In the genomic region with DNA sequence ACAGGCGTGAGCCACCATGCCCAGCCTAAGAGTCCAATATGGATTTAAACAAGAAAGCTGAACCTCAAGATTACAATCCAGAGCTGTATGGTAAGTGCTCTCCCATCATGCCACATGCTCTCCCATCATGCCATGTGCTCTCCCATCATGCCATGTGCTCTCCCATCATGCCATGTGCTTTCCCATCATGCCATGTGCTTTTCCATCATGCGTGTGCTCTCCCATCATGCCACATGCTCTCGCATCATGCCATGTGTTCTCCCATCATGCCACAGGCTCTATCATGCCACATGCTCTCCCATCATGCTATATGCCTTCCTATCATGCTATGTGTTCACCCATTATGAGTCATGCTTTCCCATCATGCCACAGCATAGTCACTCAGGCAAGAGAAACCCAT, we compare ENCODE assay signal across 1 cellular context.
TF ChIP-seq lines count a peak whose summit lies in the region.

No MANE protein-coding gene starts in this region.

TF ChIP-seq in WTC11, 78 proteins besides CTCF, POLR2A, EP300 and RAD21 (continued from another document):
- TF ChIP-seq, protein P1, sequence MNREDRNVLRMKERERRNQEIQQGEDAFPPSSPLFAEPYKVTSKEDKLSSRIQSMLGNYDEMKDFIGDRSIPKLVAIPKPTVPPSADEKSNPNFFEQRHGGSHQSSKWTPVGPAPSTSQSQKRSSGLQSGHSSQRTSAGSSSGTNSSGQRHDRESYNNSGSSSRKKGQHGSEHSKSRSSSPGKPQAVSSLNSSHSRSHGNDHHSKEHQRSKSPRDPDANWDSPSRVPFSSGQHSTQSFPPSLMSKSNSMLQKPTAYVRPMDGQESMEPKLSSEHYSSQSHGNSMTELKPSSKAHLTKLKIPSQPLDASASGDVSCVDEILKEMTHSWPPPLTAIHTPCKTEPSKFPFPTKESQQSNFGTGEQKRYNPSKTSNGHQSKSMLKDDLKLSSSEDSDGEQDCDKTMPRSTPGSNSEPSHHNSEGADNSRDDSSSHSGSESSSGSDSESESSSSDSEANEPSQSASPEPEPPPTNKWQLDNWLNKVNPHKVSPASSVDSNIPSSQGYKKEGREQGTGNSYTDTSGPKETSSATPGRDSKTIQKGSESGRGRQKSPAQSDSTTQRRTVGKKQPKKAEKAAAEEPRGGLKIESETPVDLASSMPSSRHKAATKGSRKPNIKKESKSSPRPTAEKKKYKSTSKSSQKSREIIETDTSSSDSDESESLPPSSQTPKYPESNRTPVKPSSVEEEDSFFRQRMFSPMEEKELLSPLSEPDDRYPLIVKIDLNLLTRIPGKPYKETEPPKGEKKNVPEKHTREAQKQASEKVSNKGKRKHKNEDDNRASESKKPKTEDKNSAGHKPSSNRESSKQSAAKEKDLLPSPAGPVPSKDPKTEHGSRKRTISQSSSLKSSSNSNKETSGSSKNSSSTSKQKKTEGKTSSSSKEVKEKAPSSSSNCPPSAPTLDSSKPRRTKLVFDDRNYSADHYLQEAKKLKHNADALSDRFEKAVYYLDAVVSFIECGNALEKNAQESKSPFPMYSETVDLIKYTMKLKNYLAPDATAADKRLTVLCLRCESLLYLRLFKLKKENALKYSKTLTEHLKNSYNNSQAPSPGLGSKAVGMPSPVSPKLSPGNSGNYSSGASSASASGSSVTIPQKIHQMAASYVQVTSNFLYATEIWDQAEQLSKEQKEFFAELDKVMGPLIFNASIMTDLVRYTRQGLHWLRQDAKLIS (CRISPR knock-in tag; IDR thresholded peaks at IDR 0.05; ENCODE audit: borderline replicate concordance) = no peak
- TF ChIP-seq, protein P2, sequence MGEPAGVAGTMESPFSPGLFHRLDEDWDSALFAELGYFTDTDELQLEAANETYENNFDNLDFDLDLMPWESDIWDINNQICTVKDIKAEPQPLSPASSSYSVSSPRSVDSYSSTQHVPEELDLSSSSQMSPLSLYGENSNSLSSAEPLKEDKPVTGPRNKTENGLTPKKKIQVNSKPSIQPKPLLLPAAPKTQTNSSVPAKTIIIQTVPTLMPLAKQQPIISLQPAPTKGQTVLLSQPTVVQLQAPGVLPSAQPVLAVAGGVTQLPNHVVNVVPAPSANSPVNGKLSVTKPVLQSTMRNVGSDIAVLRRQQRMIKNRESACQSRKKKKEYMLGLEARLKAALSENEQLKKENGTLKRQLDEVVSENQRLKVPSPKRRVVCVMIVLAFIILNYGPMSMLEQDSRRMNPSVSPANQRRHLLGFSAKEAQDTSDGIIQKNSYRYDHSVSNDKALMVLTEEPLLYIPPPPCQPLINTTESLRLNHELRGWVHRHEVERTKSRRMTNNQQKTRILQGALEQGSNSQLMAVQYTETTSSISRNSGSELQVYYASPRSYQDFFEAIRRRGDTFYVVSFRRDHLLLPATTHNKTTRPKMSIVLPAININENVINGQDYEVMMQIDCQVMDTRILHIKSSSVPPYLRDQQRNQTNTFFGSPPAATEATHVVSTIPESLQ (CRISPR knock-in tag; IDR thresholded peaks at IDR 0.05) = no peak
- no peak for TF ChIP-seq ZNF219 (CRISPR knock-in tag; IDR thresholded peaks at IDR 0.05; ENCODE audit: borderline replicate concordance)
- TF ChIP-seq, protein P3, sequence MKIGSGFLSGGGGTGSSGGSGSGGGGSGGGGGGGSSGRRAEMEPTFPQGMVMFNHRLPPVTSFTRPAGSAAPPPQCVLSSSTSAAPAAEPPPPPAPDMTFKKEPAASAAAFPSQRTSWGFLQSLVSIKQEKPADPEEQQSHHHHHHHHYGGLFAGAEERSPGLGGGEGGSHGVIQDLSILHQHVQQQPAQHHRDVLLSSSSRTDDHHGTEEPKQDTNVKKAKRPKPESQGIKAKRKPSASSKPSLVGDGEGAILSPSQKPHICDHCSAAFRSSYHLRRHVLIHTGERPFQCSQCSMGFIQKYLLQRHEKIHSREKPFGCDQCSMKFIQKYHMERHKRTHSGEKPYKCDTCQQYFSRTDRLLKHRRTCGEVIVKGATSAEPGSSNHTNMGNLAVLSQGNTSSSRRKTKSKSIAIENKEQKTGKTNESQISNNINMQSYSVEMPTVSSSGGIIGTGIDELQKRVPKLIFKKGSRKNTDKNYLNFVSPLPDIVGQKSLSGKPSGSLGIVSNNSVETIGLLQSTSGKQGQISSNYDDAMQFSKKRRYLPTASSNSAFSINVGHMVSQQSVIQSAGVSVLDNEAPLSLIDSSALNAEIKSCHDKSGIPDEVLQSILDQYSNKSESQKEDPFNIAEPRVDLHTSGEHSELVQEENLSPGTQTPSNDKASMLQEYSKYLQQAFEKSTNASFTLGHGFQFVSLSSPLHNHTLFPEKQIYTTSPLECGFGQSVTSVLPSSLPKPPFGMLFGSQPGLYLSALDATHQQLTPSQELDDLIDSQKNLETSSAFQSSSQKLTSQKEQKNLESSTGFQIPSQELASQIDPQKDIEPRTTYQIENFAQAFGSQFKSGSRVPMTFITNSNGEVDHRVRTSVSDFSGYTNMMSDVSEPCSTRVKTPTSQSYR (CRISPR knock-in tag; IDR thresholded peaks at IDR 0.05) = no peak
- TF ChIP-seq, protein P4, sequence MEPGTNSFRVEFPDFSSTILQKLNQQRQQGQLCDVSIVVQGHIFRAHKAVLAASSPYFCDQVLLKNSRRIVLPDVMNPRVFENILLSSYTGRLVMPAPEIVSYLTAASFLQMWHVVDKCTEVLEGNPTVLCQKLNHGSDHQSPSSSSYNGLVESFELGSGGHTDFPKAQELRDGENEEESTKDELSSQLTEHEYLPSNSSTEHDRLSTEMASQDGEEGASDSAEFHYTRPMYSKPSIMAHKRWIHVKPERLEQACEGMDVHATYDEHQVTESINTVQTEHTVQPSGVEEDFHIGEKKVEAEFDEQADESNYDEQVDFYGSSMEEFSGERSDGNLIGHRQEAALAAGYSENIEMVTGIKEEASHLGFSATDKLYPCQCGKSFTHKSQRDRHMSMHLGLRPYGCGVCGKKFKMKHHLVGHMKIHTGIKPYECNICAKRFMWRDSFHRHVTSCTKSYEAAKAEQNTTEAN (CRISPR knock-in tag; IDR thresholded peaks at IDR 0.05) = no peak
